In genomic region chr15:59996498-59997041, GRCh38 we compare ENCODE assay signal across 10 cellular contexts. TPM values are rescaled to one million over a fixed set of nuclear protein-coding genes. Genes with fewer than 3 reads are reported as not detected.
DNase-seq lines count a peak whose midpoint lies in the region; ATAC-seq, FAIRE-seq and TF ChIP-seq lines count a peak whose summit lies in the region.
"Had no signal": no experiment of that assay in that cellular context is flagged by ENCODE, and none has a peak within 500 bp of the region (broad histone marks: within the 10 kb centered on the region; RNA-seq: fewer than 3 reads in every experiment).

No MANE protein-coding gene starts in this region.

- H3K4me3 Mint-ChIP-seq in effector memory CD8-positive, alpha-beta T cell, result peak overlapping the region; percentile 37 to 65

- no peak for FAIRE-seq in HTR-8/SVneo (lab: Jason Lieb, UNC)
- FAIRE-seq: bronchial epithelial cell had no signal

- TF ChIP-seq CTCF in KMS-11 (conservative IDR thresholded peaks at IDR 0.05; ENCODE audit: low read depth, low read length) (no peak), osteoblast (IDR thresholded peaks at IDR 0.05; ENCODE audit: extremely low read depth, low read depth, low read length) (no peak)

- H3K9me3 Mint-ChIP-seq in effector memory CD8-positive, alpha-beta T cell, result peaks cover 0 to 3% of the 10 kb centered on the region in 2 donors

- peaks cover 96 to 100% of the 10 kb centered on the region in 2 donors for H3K27me3 Mint-ChIP-seq in effector memory CD8-positive, alpha-beta T cell

- no peak overlapping the region; the same call in 1 of the 2 replicates for H3K9ac ChIP-seq in KMS-11

- peaks cover 25% of the 10 kb centered on the region for H3K4me1 ChIP-seq in KMS-11 (ENCODE audit: low read depth, poor library complexity, severe bottlenecking)
- H3K4me1 ChIP-seq in osteoblast (ENCODE audit: insufficient read depth, low read length), result no peaks in the 10 kb centered on the region

- no peak overlapping the region for H3K27ac Mint-ChIP-seq in effector memory CD8-positive, alpha-beta T cell

- peak overlapping the region; percentile 83; the same call in 1 of the 2 replicates for H3K4me2 ChIP-seq in KMS-11
- H3K4me2 ChIP-seq in osteoblast (ENCODE audit: insufficient read depth, low read length), result no peak overlapping the region

- H3K36me3 Mint-ChIP-seq in effector memory CD8-positive, alpha-beta T cell (ENCODE audit: insufficient read depth), result peaks cover 55% of the 10 kb centered on the region

- H4K20me1 ChIP-seq in KMS-11 (ENCODE audit: insufficient read depth), result no peaks in the 10 kb centered on the region
- H4K20me1 ChIP-seq in osteoblast (ENCODE audit: insufficient read depth, low read length), result no peaks in the 10 kb centered on the region

- H3K9me3 ChIP-seq in osteoblast (ENCODE audit: low read depth, low read length), result no peaks in the 10 kb centered on the region

- DNase-seq in effector memory CD8-positive, alpha-beta T cell, result no peak
- peak; percentile 21 for DNase-seq in osteoblast (ENCODE audit: insufficient read length, low spot score, missing footprints)
- DNase-seq in HTR-8/SVneo (ENCODE audit: insufficient read length, low spot score), result no peak
- DNase-seq in dedifferentiated amniotic fluid mesenchymal stem cell (ENCODE audit: extremely low spot score), result no peak
- DNase-seq: nucleus accumbens had no signal

- ATAC-seq in effector memory CD8-positive, alpha-beta T cell (replicated peaks), result no peak
- no peak for ATAC-seq in GM18870 (IDR thresholded peaks at IDR 0.05; ENCODE audit: unreplicated experiment)

- H3K4me3 ChIP-seq in GM08714 (ENCODE audit: low read length), result peak overlapping the region; percentile 17; the same call in 1 of the 2 replicates
- H3K4me3 ChIP-seq in KMS-11 (IDR thresholded peaks at IDR 0.05; ENCODE audit: insufficient read depth, low read depth, low read length), result no peak overlapping the region
- H3K4me3 ChIP-seq in osteoblast (ENCODE audit: insufficient read depth, low read length), result no peak overlapping the region

- H3K36me3 ChIP-seq in KMS-11 (ENCODE audit: insufficient read depth), result no peaks in the 10 kb centered on the region
- no peaks in the 10 kb centered on the region for H3K36me3 ChIP-seq in osteoblast (ENCODE audit: insufficient read depth, low read length)

- H3K27ac ChIP-seq in KMS-11 (peak overlapping the region; percentile 62; the same call in 1 of the 2 replicates), osteoblast (ENCODE audit: low read depth, low read length) (no peak overlapping the region)

- no peaks in the 10 kb centered on the region for H3K27me3 ChIP-seq in KMS-11 (ENCODE audit: insufficient read depth, low read depth)
- peaks cover 99% of the 10 kb centered on the region for H3K27me3 ChIP-seq in osteoblast (ENCODE audit: insufficient read depth, low read length)

- H2AFZ ChIP-seq in KMS-11 (ENCODE audit: low read depth) (peak overlapping the region; percentile 63; the same call in 1 of the 2 replicates), osteoblast (ENCODE audit: low read length) (no peak overlapping the region)

- H3K4me1 Mint-ChIP-seq in effector memory CD8-positive, alpha-beta T cell (ENCODE audit: low read depth in 2 of 2), result peaks cover 11 to 12% of the 10 kb centered on the region in 2 donors

- no peaks in the 10 kb centered on the region for H3K79me2 ChIP-seq in KMS-11 (ENCODE audit: insufficient read depth, low read depth)
- H3K79me2 ChIP-seq in osteoblast (ENCODE audit: insufficient read depth, low read length), result no peaks in the 10 kb centered on the region

RNA-seq across cellular contexts. Expression of gene FOXB1, which starts 7.5 kb away (rescaled TPM):
- total RNA-seq in osteoblast, result not detected in 2 replicates
- total RNA-seq: bronchial epithelial cell, fibroblast of villous mesenchyme had no signal
